ENCODE assay signal across 8 cellular contexts in the genomic region with DNA sequence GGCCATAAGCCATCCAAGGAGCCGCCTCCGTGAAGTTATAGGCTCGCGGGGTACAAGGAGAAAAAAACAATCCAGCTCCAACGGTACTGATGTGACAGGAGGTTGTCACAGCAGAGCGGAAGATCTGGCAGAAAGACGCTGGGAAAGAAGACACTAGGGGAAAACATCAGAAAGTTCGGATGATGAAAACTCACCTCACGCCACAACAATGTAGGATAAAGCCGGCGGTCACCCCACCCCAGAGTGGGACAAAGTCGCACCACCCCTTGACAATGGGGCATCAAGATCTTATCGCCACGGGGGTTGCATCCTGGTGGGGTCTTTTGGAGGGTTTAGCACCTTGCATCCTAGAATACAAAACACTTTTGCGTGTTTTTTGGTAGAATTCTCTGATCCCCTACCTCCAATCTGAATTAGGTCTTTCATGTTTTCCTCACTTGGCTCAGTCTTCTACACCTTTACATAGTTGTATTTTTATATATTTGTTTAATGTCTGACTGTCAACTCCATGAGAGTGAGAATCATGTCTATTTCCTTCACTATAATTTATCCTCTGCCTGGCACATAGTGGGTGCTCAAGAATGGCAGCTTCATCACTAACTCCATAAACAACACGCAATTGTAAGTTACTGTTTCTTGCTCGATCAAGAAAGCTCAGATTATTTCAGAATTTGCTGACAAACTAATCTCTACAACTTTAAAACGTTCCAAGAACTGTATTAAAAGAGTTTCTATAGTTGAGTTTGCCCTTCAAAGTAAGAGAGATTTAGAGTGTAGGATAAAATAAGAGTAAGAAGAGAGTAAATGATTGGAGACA. TPM values are rescaled to one million over a fixed set of nuclear protein-coding genes. Genes with fewer than 3 reads are reported as not detected.
A peak's percentile ranks its signal among the peaks of the same experiment; 100 is the strongest.
DNase-seq lines count a peak whose midpoint lies in the region; ATAC-seq and TF ChIP-seq lines count a peak whose summit lies in the region.

No MANE protein-coding gene starts in this region.

- H2AFZ ChIP-seq in MM.1S (ENCODE audit: low read length) (peak overlapping the region; percentile 61), neural progenitor cell (replicated peaks) (peak overlapping the region; percentile 76)

- no peaks in the 10 kb centered on the region for H3K79me2 ChIP-seq in MM.1S (ENCODE audit: low read length)
- H3K79me2 ChIP-seq in neural progenitor cell (ENCODE audit: low read depth) = peaks cover 13% of the 10 kb centered on the region

- H3K9me3 Mint-ChIP-seq in neural progenitor cell = no peaks in the 10 kb centered on the region

- H3K27ac ChIP-seq in C4-2B (peak overlapping the region; percentile 76), MM.1S (ENCODE audit: low read length) (no peak overlapping the region), ectodermal cell (ENCODE audit: insufficient read depth, low read depth, low read length, poor library complexity, severe bottlenecking) (no peak overlapping the region), neural progenitor cell (no peak overlapping the region)

- H3F3A ChIP-seq in MM.1S (ENCODE audit: insufficient read depth, low read length) (no peaks in the 10 kb centered on the region), neural progenitor cell (ENCODE audit: low read depth) (peaks cover 27% of the 10 kb centered on the region)

- peak overlapping the region; percentile 92 for H3K27ac Mint-ChIP-seq in neural progenitor cell

- peak overlapping the region; percentile 97 for H3K4me3 Mint-ChIP-seq in neural progenitor cell

- peaks cover 2% of the 10 kb centered on the region for H3K27me3 Mint-ChIP-seq in neural progenitor cell (ENCODE audit: insufficient read depth, low read depth)

- H3K4me1 ChIP-seq in MM.1S (ENCODE audit: low read length) (no peaks in the 10 kb centered on the region), ectodermal cell (ENCODE audit: control insufficient read depth, insufficient read depth, low read length) (peaks cover 12% of the 10 kb centered on the region), neural progenitor cell (peaks cover 25% of the 10 kb centered on the region)

- TF ChIP-seq CTCF in C4-2B (conservative IDR thresholded peaks at IDR 0.05) (no peak), MM.1S (IDR thresholded peaks at IDR 0.05; ENCODE audit: low read length) (no peak), neural progenitor cell (IDR thresholded peaks at IDR 0.05) (no peak)

- H3K9ac ChIP-seq in MM.1S (ENCODE audit: low read length) (peak overlapping the region; percentile 22; the same call in 1 of the 2 replicates), neural progenitor cell (no peak overlapping the region)

- 16 to 17% methylated on average over 18 of the region's 18 CpGs for WGBS in ectodermal cell, 2 experiments

- peaks cover 30% of the 10 kb centered on the region for H3K4me1 Mint-ChIP-seq in neural progenitor cell

- H3K4me2 ChIP-seq in MM.1S (ENCODE audit: low read depth, low read length) = peak overlapping the region; percentile 88
- H3K4me2 ChIP-seq in neural progenitor cell = peak overlapping the region; percentile 92

- no peaks in the 10 kb centered on the region for H3K36me3 Mint-ChIP-seq in neural progenitor cell

- H3K36me3 ChIP-seq in MM.1S (replicated peaks; ENCODE audit: insufficient read depth, low read length) = no peaks in the 10 kb centered on the region
- H3K36me3 ChIP-seq in ectodermal cell (ENCODE audit: control insufficient read depth, insufficient read depth, low read length) = no peaks in the 10 kb centered on the region
- no peaks in the 10 kb centered on the region for H3K36me3 ChIP-seq in neural progenitor cell

- no peaks in the 10 kb centered on the region for H3K9me2 ChIP-seq in MM.1S (replicated peaks; ENCODE audit: insufficient read depth, low read length)

- DNase-seq in MM.1S (no peak), neural progenitor cell (ENCODE audit: low spot score) (no peak), posterior vena cava (ENCODE audit: low spot score) (no peak), KG1 (lab: John Stamatoyannopoulos, UW) (no peak), NCI-H82 treated with DMSO at 0.1 percent for 48 hours (lab: John Stamatoyannopoulos, UW; ENCODE audit: unreplicated experiment) (no peak)

- H3K4me3 ChIP-seq in MM.1S (ENCODE audit: low read length) (peak overlapping the region; percentile 66), ectodermal cell (ENCODE audit: insufficient read depth, low read depth, low read length) (peak overlapping the region; percentile 76), neural progenitor cell (peak overlapping the region; percentile 96)

- H3K9me3 ChIP-seq in MM.1S (replicated peaks; ENCODE audit: insufficient read depth, low read length) = no peaks in the 10 kb centered on the region
- no peaks in the 10 kb centered on the region for H3K9me3 ChIP-seq in ectodermal cell (ENCODE audit: control insufficient read depth, low read length)
- no peaks in the 10 kb centered on the region for H3K9me3 ChIP-seq in neural progenitor cell (ENCODE audit: low read depth)

- no peaks in the 10 kb centered on the region for H3K27me3 ChIP-seq in MM.1S (replicated peaks; ENCODE audit: insufficient read depth, low read length)
- H3K27me3 ChIP-seq in ectodermal cell (ENCODE audit: control insufficient read depth, insufficient read depth, low read length, poor library complexity, severe bottlenecking) = peaks cover 51% of the 10 kb centered on the region
- peaks cover 50% of the 10 kb centered on the region for H3K27me3 ChIP-seq in neural progenitor cell

- H4K20me1 ChIP-seq in MM.1S (ENCODE audit: insufficient read depth, low read length) (no peaks in the 10 kb centered on the region), neural progenitor cell (ENCODE audit: low read depth) (peaks cover 17% of the 10 kb centered on the region)

- intact Hi-C loops in posterior vena cava (cut with DNase I) = no loop called here

- no peak for ATAC-seq in GM18511 (IDR thresholded peaks at IDR 0.05; ENCODE audit: unreplicated experiment)

RNA-seq across cellular contexts. Expression of a gene that starts 0.6 kb away (rescaled TPM):
- 5.3 TPM for polyA plus RNA-seq in ectodermal cell (2013, experiment 1 of 4)
- polyA plus RNA-seq in ectodermal cell (2013, experiment 2 of 4) = 5.7 TPM
- 4.6 TPM for polyA plus RNA-seq in ectodermal cell (2013, experiment 3 of 4)
- polyA plus RNA-seq in ectodermal cell (2013, experiment 4 of 4) = 5.0 TPM
- total RNA-seq in neural progenitor cell (ENCODE audit: low replicate concordance) (5.8 and 7.1 TPM in 2 replicates), posterior vena cava (1 to 10 TPM; 1.9 to 2.4 TPM)
